Comparison of ENCODE assay signal across 10 cellular contexts in the genomic region with DNA sequence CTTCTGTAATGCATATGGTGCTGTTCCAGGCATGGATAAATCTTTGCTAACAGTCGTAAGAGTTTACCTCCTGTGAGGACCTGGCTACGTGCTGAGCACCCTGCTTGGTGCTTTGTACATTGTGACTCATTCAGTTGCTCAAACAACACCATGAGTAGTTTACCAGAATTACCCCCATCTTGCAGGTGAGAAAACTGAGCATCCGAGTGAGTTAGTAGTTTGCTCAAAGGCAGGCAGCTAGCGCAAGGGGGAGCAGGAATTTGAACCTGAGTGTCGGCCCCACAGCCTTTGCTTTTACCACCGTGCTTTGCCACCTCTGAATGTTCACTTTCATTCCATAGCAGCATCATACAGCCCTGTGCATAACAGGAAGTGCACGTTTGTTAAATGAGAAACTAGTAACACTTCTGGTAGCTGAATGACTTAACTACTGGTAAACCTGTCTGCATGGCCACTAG.
A peak's percentile ranks its signal among the peaks of the same experiment; 100 is the strongest.
DNase-seq lines count a peak whose midpoint lies in the region; ATAC-seq and TF ChIP-seq lines count a peak whose summit lies in the region.
"Had no signal": no experiment of that assay in that cellular context is flagged by ENCODE, and none has a peak within 500 bp of the region (broad histone marks: within the 10 kb centered on the region; RNA-seq: fewer than 3 reads in every experiment).

No MANE protein-coding gene starts in this region.

- no TSS peak for BruUV-seq in mammary epithelial cell (replicated peaks; lab: Mats Ljungman, UMichigan)

- H3K4me2 ChIP-seq in mammary epithelial cell (ENCODE audit: insufficient read depth, low read depth, low read length): no peak overlapping the region

- no peak for TF ChIP-seq POLR2A in Peyer's patch (IDR thresholded peaks at IDR 0.05)

- POLR2A ChIA-PET in CD8-positive, alpha-beta memory T cell (lab: Charles Lee): no interaction called here

- no peak overlapping the region for H3K27ac ChIP-seq in CD8-positive, alpha-beta memory T cell (ENCODE audit: low read depth, low read length)
- no peak overlapping the region for H3K27ac ChIP-seq in mammary epithelial cell (ENCODE audit: insufficient read depth, low read depth, low read length)
- no peak overlapping the region for H3K27ac ChIP-seq in Peyer's patch
- H3K27ac ChIP-seq: left ventricle myocardium inferior had no signal

- H3K4me1 Mint-ChIP-seq in CD8-positive, alpha-beta memory T cell: peaks cover 9 to 20% (median 9%) of the 10 kb centered on the region in 3 donors

- H3K27me3 Mint-ChIP-seq in CD8-positive, alpha-beta memory T cell: no peaks in the 10 kb centered on the region

- no peak overlapping the region for H2AFZ ChIP-seq in mammary epithelial cell (ENCODE audit: low read depth, low read length)

- CTCF ChIA-PET in CD8-positive, alpha-beta memory T cell (lab: Charles Lee): interaction anchor here (1.2 kb wide), 1 partner anchor 337 kb away, joined by 4 read pairs; no protein-coding TSS in a partner anchor
- CTCF ChIA-PET in mammary epithelial cell (lab: Charles Lee; ENCODE audit: low non-redundant PET): no interaction called here

- TF ChIP-seq CTCF in mammary epithelial cell (conservative IDR thresholded peaks at IDR 0.05 in 1 of 2, IDR thresholded peaks at IDR 0.05 in 1 of 2; ENCODE audit: extremely low read depth in 1 of 2, insufficient read depth in 1 of 2, low read depth in 1 of 2, low read length in 2 of 2) (no peak), Peyer's patch (IDR thresholded peaks at IDR 0.05) (no peak)

- ATAC-seq in GM19468 (IDR thresholded peaks at IDR 0.05; ENCODE audit: extremely low read depth, unreplicated experiment) (peak; percentile 70), HG03442 (IDR thresholded peaks at IDR 0.05; ENCODE audit: unreplicated experiment) (peak; percentile 91)

- peaks cover 10% of the 10 kb centered on the region for H3K4me1 ChIP-seq in CD8-positive, alpha-beta memory T cell (ENCODE audit: insufficient read depth, low read length)
- H3K4me1 ChIP-seq in mammary epithelial cell (ENCODE audit: insufficient read depth, low read length): no peaks in the 10 kb centered on the region
- H3K4me1 ChIP-seq in Peyer's patch: no peaks in the 10 kb centered on the region
- H3K4me1 ChIP-seq: left ventricle myocardium inferior had no signal

- in situ Hi-C loops in mammary epithelial cell (cut with MboI; ENCODE audit: low sequenced_read_pairs in 2 of 2): no loop called here

- H3K9ac ChIP-seq in mammary epithelial cell (ENCODE audit: insufficient read depth, low read length): no peak overlapping the region

- H3K9me3 ChIP-seq in CD8-positive, alpha-beta memory T cell (ENCODE audit: low read length): no peaks in the 10 kb centered on the region
- no peaks in the 10 kb centered on the region for H3K9me3 ChIP-seq in mammary epithelial cell (replicated peaks; ENCODE audit: insufficient read depth, low read length)
- H3K9me3 ChIP-seq in Peyer's patch: no peaks in the 10 kb centered on the region
- H3K9me3 ChIP-seq: left ventricle myocardium inferior had no signal

- no peaks in the 10 kb centered on the region for H3K79me2 ChIP-seq in mammary epithelial cell (ENCODE audit: insufficient read depth, low read length)

- intact Hi-C loops in mammary epithelial cell (cut with micrococcal nuclease): no loop called here

- H3K36me3 Mint-ChIP-seq in CD8-positive, alpha-beta memory T cell: peaks cover 0 to 5% (median 0%) of the 10 kb centered on the region in 3 donors

- H3K27me3 ChIP-seq in CD8-positive, alpha-beta memory T cell (ENCODE audit: insufficient read depth, low read length, poor library complexity, severe bottlenecking): no peaks in the 10 kb centered on the region
- H3K27me3 ChIP-seq in mammary epithelial cell (ENCODE audit: insufficient read depth, low read length) (no peaks in the 10 kb centered on the region), Peyer's patch (no peaks in the 10 kb centered on the region)

- peak in 3 of 5 donors; percentile 21 to 63 (median 31) for DNase-seq in CD8-positive, alpha-beta memory T cell
- DNase-seq in mammary epithelial cell (peak; percentile 6), NCI-H774 (lab: John Stamatoyannopoulos, UW) (no peak), Peyer's patch (no peak), SK-N-DZ (ENCODE audit: low spot score) (no peak), NCI-H1417 (lab: John Stamatoyannopoulos, UW) (no peak)
- DNase-seq: left ventricle myocardium inferior, SIG-M5 had no signal

- peak overlapping the region; percentile 14 for H3K4me3 ChIP-seq in CD8-positive, alpha-beta memory T cell (ENCODE audit: low read length)
- H3K4me3 ChIP-seq in mammary epithelial cell (replicated peaks in 1 of 3; ENCODE audit: insufficient read depth in 1 of 3, low read depth in 2 of 3, low read length in 3 of 3) (no peak overlapping the region), Peyer's patch (no peak overlapping the region)
- H3K4me3 ChIP-seq: left ventricle myocardium inferior had no signal

- no peaks in the 10 kb centered on the region for H3K9me3 Mint-ChIP-seq in CD8-positive, alpha-beta memory T cell

- H3K27ac Mint-ChIP-seq in CD8-positive, alpha-beta memory T cell: peak overlapping the region; percentile 33 to 95 (median 88)

- no peaks in the 10 kb centered on the region for H4K20me1 ChIP-seq in mammary epithelial cell (ENCODE audit: insufficient read depth, low read length)

- no peaks in the 10 kb centered on the region for H3K36me3 ChIP-seq in CD8-positive, alpha-beta memory T cell (ENCODE audit: insufficient read depth, low read length)
- peaks cover 2% of the 10 kb centered on the region for H3K36me3 ChIP-seq in mammary epithelial cell (ENCODE audit: insufficient read depth, low read length)
- no peaks in the 10 kb centered on the region for H3K36me3 ChIP-seq in Peyer's patch
- H3K36me3 ChIP-seq: left ventricle myocardium inferior had no signal

- dilution Hi-C loops in mammary epithelial cell (cut with HindIII; ENCODE audit: low sequenced_read_pairs): no loop called here

- H3K4me3 Mint-ChIP-seq in CD8-positive, alpha-beta memory T cell: peak overlapping the region; percentile 3 to 87 (median 81)

- 88% methylated on average over 7 of the region's 7 CpGs for WGBS in mammary epithelial cell (ENCODE audit: low coverage, missing lambda C conversion rate)

Comparison
In these comparisons a context has a peak if more than half of its experiments do, and no peak if none do; other contexts are left out.
1. DNase-seq: peak in CD8-positive, alpha-beta memory T cell (3 of 5) and mammary epithelial cell (single experiment); none in NCI-H774 (single experiment), Peyer's patch (0 of 3), SK-N-DZ (single experiment) and NCI-H1417 (0 of 3).